9 cellular contexts compared by ENCODE assay signal in genomic region chr2:216694826-216695217, GRCh38. TPM values are rescaled to one million over a fixed set of nuclear protein-coding genes. Genes with fewer than 3 reads are reported as not detected.
DNase-seq lines count a peak whose midpoint lies in the region; ATAC-seq and TF ChIP-seq lines count a peak whose summit lies in the region.
"Had no signal": no experiment of that assay in that cellular context is flagged by ENCODE, and none has a peak within 500 bp of the region (broad histone marks: within the 10 kb centered on the region; RNA-seq: fewer than 3 reads in every experiment).

No MANE protein-coding gene starts in this region.

- no peak for ATAC-seq in left lobe of liver

- intact Hi-C loops in lower leg skin (cut with DNase I; ENCODE audit: low total_unique reads), result loop anchor here (5.0 to 10.0 kb wide), 2 partner anchors 817 to 1020 kb away; no protein-coding TSS in a partner anchor

- 8% methylated on average over 10 of the region's 10 CpGs for WGBS in lower leg skin, 2 donors

- TF ChIP-seq CTCF in cardiac fibroblast (IDR thresholded peaks at IDR 0.05; ENCODE audit: low read depth, low read length) (no peak), lower leg skin (IDR thresholded peaks at IDR 0.05) (no peak)

- in situ Hi-C loops in ACHN (cut with HindIII; ENCODE audit: low pct_ligation_motif_present, low pct_unique_long_range_greater_than_20kb, low sequenced_read_pairs), result no loop called here

- peak overlapping the region; percentile 44 to 46 for H3K4me3 ChIP-seq in cardiac fibroblast (replicated peaks in 1 of 2; ENCODE audit: low read depth in 2 of 2, low read length in 2 of 2)
- peak overlapping the region; percentile 33 for H3K4me3 ChIP-seq in lower leg skin (ENCODE audit: low read depth, poor library complexity, severe bottlenecking)

- H3K27ac ChIP-seq in temporal lobe (ENCODE audit: low read depth, low read length), result peak overlapping the region; percentile 38

- no peak for TF ChIP-seq POLR2A in lower leg skin (IDR thresholded peaks at IDR 0.05)

- DNase-seq in NCI-H1105 treated with DMSO at 0.1 percent for 48 hours (lab: John Stamatoyannopoulos, UW) (peak; percentile 43), NCI-H1105 (lab: John Stamatoyannopoulos, UW) (no peak), cardiac fibroblast (ENCODE audit: low read depth in 2 of 2) (no peak), lower leg skin (ENCODE audit: low spot score in 2 of 2) (no peak), left lobe of liver (ENCODE audit: low spot score) (no peak), AML-193 (lab: John Stamatoyannopoulos, UW) (no peak), ACHN (no peak)
- DNase-seq: activated effector memory CD4-positive, alpha-beta T cell treated with Interleukin-2 at 50 U/mL for 16 hours had no signal

RNA-seq across cellular contexts. Expression of gene IGFBP5, which starts 0.5 kb away (rescaled TPM):
- 100 to 1,000 TPM in 3 of 4 donors, 10 to 100 TPM in 1; 27.7 to 460 (median 134) TPM for total RNA-seq in lower leg skin
- 34.9 TPM for total RNA-seq in temporal lobe
- 55.4 TPM for total RNA-seq in left lobe of liver
